In genomic region chr17:74417178-74418045, GRCh38 we compare ENCODE assay signal across 9 cellular contexts. TPM values are rescaled to one million over a fixed set of nuclear protein-coding genes. Genes with fewer than 3 reads are reported as not detected.
DNase-seq lines count a peak whose midpoint lies in the region; ATAC-seq and TF ChIP-seq lines count a peak whose summit lies in the region.
"Had no signal": no experiment of that assay in that cellular context is flagged by ENCODE, and none has a peak within 500 bp of the region (broad histone marks: within the 10 kb centered on the region; RNA-seq: fewer than 3 reads in every experiment).

No MANE protein-coding gene starts in this region.

- H3K27me3 ChIP-seq in RWPE2 (ENCODE audit: insufficient read depth, poor library complexity, severe bottlenecking): no peaks in the 10 kb centered on the region
- peaks cover under 1% of the 10 kb centered on the region for H3K27me3 ChIP-seq in trophoblast cell (ENCODE audit: insufficient read depth, low read length)

- no peak overlapping the region for H3K4ac ChIP-seq in trophoblast cell (ENCODE audit: low read depth, low read length)

- no peak overlapping the region for H2BK5ac ChIP-seq in trophoblast cell (ENCODE audit: low read depth, low read length, poor library complexity)

- TF ChIP-seq CTCF in RWPE2 (IDR thresholded peaks at IDR 0.05; ENCODE audit: poor library complexity, severe bottlenecking): no peak

- H3K79me1 ChIP-seq in trophoblast cell (ENCODE audit: low read length): no peaks in the 10 kb centered on the region

- intact Hi-C loops in activated T-helper 2 cell treated with anti-CD3 and anti-CD28 coated beads, Interferon-gamma antibody, Interleukin-2, Interleukin-4, amounts not matched to agents 10 μg/mL and 5 μg/mL and 100 μg/mL, durations not matched to agents 14 hours and 24 hours and 36 hours (cut with micrococcal nuclease): no loop called here

- no peak overlapping the region for H3K23ac ChIP-seq in trophoblast cell (ENCODE audit: low read length)

- peak; percentile 42 for DNase-seq in NK-92 treated with Interleukin-12 subunit alpha and Interleukin-12 subunit beta, amount 100 ng/mL, for 24 hours (lab: John Stamatoyannopoulos, UW)
- no peak for DNase-seq in NK-92 (lab: John Stamatoyannopoulos, UW; ENCODE audit: unreplicated experiment)
- no peak for DNase-seq in RWPE2 (ENCODE audit: low spot score)
- peak; percentile 54 to 57 for DNase-seq in trophoblast cell
- no peak for DNase-seq in mucosa of gallbladder (ENCODE audit: low spot score)
- no peak for DNase-seq in activated T-helper 2 cell treated with anti-CD3 and anti-CD28 coated beads, Interferon-gamma antibody, Interleukin-2, Interleukin-4, amounts not matched to agents 10 μg/mL and 5 μg/mL and 100 μg/mL, durations not matched to agents 14 hours and 24 hours and 36 hours (ENCODE audit: low spot score)
- no peak for DNase-seq in activated gamma-delta T cell (lab: John Stamatoyannopoulos, UW)

- no peaks in the 10 kb centered on the region for H3K9me3 Mint-ChIP-seq in activated T-helper 2 cell treated with anti-CD3 and anti-CD28 coated beads, Interferon-gamma antibody, Interleukin-2, Interleukin-4, amounts not matched to agents 10 μg/mL and 5 μg/mL and 100 μg/mL, durations not matched to agents 14 hours and 24 hours and 36 hours

- H4K12ac ChIP-seq in trophoblast cell (ENCODE audit: low read depth, low read length): no peak overlapping the region

- H3K27ac ChIP-seq in RWPE2 (ENCODE audit: poor library complexity, severe bottlenecking) (no peak overlapping the region), trophoblast cell (ENCODE audit: low read depth, low read length) (no peak overlapping the region)

- H3K36me3 ChIP-seq in RWPE2 (ENCODE audit: low read depth) (no peaks in the 10 kb centered on the region), trophoblast cell (ENCODE audit: control insufficient read depth in 1 of 2, insufficient read depth in 2 of 2, low read length in 2 of 2) (no peaks in the 10 kb centered on the region)

- H3K27me3 Mint-ChIP-seq in activated T-helper 2 cell treated with anti-CD3 and anti-CD28 coated beads, Interferon-gamma antibody, Interleukin-2, Interleukin-4, amounts not matched to agents 10 μg/mL and 5 μg/mL and 100 μg/mL, durations not matched to agents 14 hours and 24 hours and 36 hours (ENCODE audit: low read depth): peaks cover 5% of the 10 kb centered on the region

- no peak overlapping the region for H3K9ac ChIP-seq in trophoblast cell (ENCODE audit: low read length)

- H3K4me1 Mint-ChIP-seq in activated T-helper 2 cell treated with anti-CD3 and anti-CD28 coated beads, Interferon-gamma antibody, Interleukin-2, Interleukin-4, amounts not matched to agents 10 μg/mL and 5 μg/mL and 100 μg/mL, durations not matched to agents 14 hours and 24 hours and 36 hours (ENCODE audit: low read depth): peaks cover 4% of the 10 kb centered on the region

- no peak overlapping the region for H2BK12ac ChIP-seq in trophoblast cell (ENCODE audit: low read length)

- no peaks in the 10 kb centered on the region for H3K36me3 Mint-ChIP-seq in activated T-helper 2 cell treated with anti-CD3 and anti-CD28 coated beads, Interferon-gamma antibody, Interleukin-2, Interleukin-4, amounts not matched to agents 10 μg/mL and 5 μg/mL and 100 μg/mL, durations not matched to agents 14 hours and 24 hours and 36 hours (ENCODE audit: low read depth)

- no CpG with 5 or more reads among the region's 12 CpGs for WGBS in trophoblast cell (ENCODE audit: extremely low coverage, insufficient coverage, insufficient read length)

- no peak overlapping the region for H3K14ac ChIP-seq in trophoblast cell (ENCODE audit: low read length)

- H3K4me3 ChIP-seq in RWPE2 (ENCODE audit: severe bottlenecking): no peak overlapping the region
- no peak overlapping the region for H3K4me3 ChIP-seq in trophoblast cell (ENCODE audit: low read depth, low read length)

- H3K4me2 ChIP-seq in trophoblast cell (ENCODE audit: low read length): no peak overlapping the region

- H3K18ac ChIP-seq in trophoblast cell (ENCODE audit: low read length): no peak overlapping the region

- H3K9me3 ChIP-seq in RWPE2 (ENCODE audit: severe bottlenecking) (no peaks in the 10 kb centered on the region), trophoblast cell (ENCODE audit: insufficient read depth, low read depth, low read length) (no peaks in the 10 kb centered on the region)

- H4K91ac ChIP-seq in trophoblast cell (ENCODE audit: low read depth, low read length): no peak overlapping the region

- H2AFZ ChIP-seq in trophoblast cell (ENCODE audit: insufficient read depth, low read length, poor library complexity): no peak overlapping the region

- H2AK5ac ChIP-seq in trophoblast cell (ENCODE audit: low read length): no peak overlapping the region

- H3K79me2 ChIP-seq in trophoblast cell (ENCODE audit: control insufficient read depth, insufficient read depth, low read length, poor library complexity): no peaks in the 10 kb centered on the region

- ATAC-seq in HG02678 (IDR thresholded peaks at IDR 0.05; ENCODE audit: unreplicated experiment) (peak; percentile 84), RWPE2 (ENCODE audit: low read depth) (peak; percentile 95)

- H3K27ac Mint-ChIP-seq in activated T-helper 2 cell treated with anti-CD3 and anti-CD28 coated beads, Interferon-gamma antibody, Interleukin-2, Interleukin-4, amounts not matched to agents 10 μg/mL and 5 μg/mL and 100 μg/mL, durations not matched to agents 14 hours and 24 hours and 36 hours: no peak overlapping the region

- no peak overlapping the region for H4K8ac ChIP-seq in trophoblast cell (ENCODE audit: low read depth, low read length)

- H3K4me1 ChIP-seq in RWPE2 (ENCODE audit: insufficient read depth, poor library complexity, severe bottlenecking): peaks cover 3% of the 10 kb centered on the region
- H3K4me1 ChIP-seq in trophoblast cell (ENCODE audit: control insufficient read depth in 1 of 2, insufficient read depth in 2 of 2, low read length in 2 of 2): peaks cover 7 to 11% of the 10 kb centered on the region in 2 experiments

- H2BK120ac ChIP-seq in trophoblast cell (ENCODE audit: insufficient read depth, low read length, poor library complexity): no peak overlapping the region

- no peak overlapping the region for H3K4me3 Mint-ChIP-seq in activated T-helper 2 cell treated with anti-CD3 and anti-CD28 coated beads, Interferon-gamma antibody, Interleukin-2, Interleukin-4, amounts not matched to agents 10 μg/mL and 5 μg/mL and 100 μg/mL, durations not matched to agents 14 hours and 24 hours and 36 hours (ENCODE audit: low read depth)

RNA-seq across cellular contexts. Expression of gene GPRC5C, which starts 14.5 kb away (rescaled TPM):
- polyA plus RNA-seq in trophoblast cell (2013): 26.2 and 26.4 TPM in 2 replicates
- 148 TPM for total RNA-seq in mucosa of gallbladder
- total RNA-seq in activated T-helper 2 cell treated with anti-CD3 and anti-CD28 coated beads, Interferon-gamma antibody, Interleukin-2, Interleukin-4, amounts not matched to agents 10 μg/mL and 5 μg/mL and 100 μg/mL, durations not matched to agents 14 hours and 24 hours and 36 hours: 0.44 and 0.89 TPM in 2 replicates

RNA-seq across cellular contexts. Expression of gene CD300A, which starts 49.0 kb away (rescaled TPM):
- polyA plus RNA-seq in trophoblast cell (2013): 0.26 and 0.30 TPM in 2 replicates
- 15.2 TPM for total RNA-seq in mucosa of gallbladder
- total RNA-seq in activated T-helper 2 cell treated with anti-CD3 and anti-CD28 coated beads, Interferon-gamma antibody, Interleukin-2, Interleukin-4, amounts not matched to agents 10 μg/mL and 5 μg/mL and 100 μg/mL, durations not matched to agents 14 hours and 24 hours and 36 hours: 16.6 and 16.7 TPM in 2 replicates
- polyA plus RNA-seq: AG04450 had no signal

RNA-seq across cellular contexts. Expression of gene GPR142, which starts 50.1 kb away (rescaled TPM):
- not detected in 2 replicates for polyA plus RNA-seq in trophoblast cell (2013)
- total RNA-seq in mucosa of gallbladder: 0.20 TPM
- not detected in 2 replicates for total RNA-seq in activated T-helper 2 cell treated with anti-CD3 and anti-CD28 coated beads, Interferon-gamma antibody, Interleukin-2, Interleukin-4, amounts not matched to agents 10 μg/mL and 5 μg/mL and 100 μg/mL, durations not matched to agents 14 hours and 24 hours and 36 hours
- polyA plus RNA-seq: AG04450 had no signal

RNA-seq across cellular contexts. Expression of gene BTBD17, which starts 55.7 kb away (rescaled TPM):
- not detected in 2 replicates for polyA plus RNA-seq in trophoblast cell (2013)
- total RNA-seq in mucosa of gallbladder: not detected
- total RNA-seq in activated T-helper 2 cell treated with anti-CD3 and anti-CD28 coated beads, Interferon-gamma antibody, Interleukin-2, Interleukin-4, amounts not matched to agents 10 μg/mL and 5 μg/mL and 100 μg/mL, durations not matched to agents 14 hours and 24 hours and 36 hours: not detected in 2 replicates
- polyA plus RNA-seq: AG04450 had no signal

Comparison
In these comparisons a context has a peak if more than half of its experiments do, and no peak if none do; other contexts are left out.
1. DNase-seq: peak in NK-92 treated with Interleukin-12 subunit alpha and Interleukin-12 subunit beta, amount 100 ng/mL, for 24 hours (single experiment) and trophoblast cell (2 of 2); none in NK-92 (single experiment), RWPE2 (single experiment), mucosa of gallbladder (single experiment), activated T-helper 2 cell treated with anti-CD3 and anti-CD28 coated beads, Interferon-gamma antibody, Interleukin-2, Interleukin-4, amounts not matched to agents 10 μg/mL and 5 μg/mL and 100 μg/mL, durations not matched to agents 14 hours and 24 hours and 36 hours (single experiment) and activated gamma-delta T cell (single experiment).
2. RNA of gene GPRC5C, which starts 14.5 kb away (total RNA-seq): 148 TPM in mucosa of gallbladder (single experiment); 0.44 to 0.89 TPM in activated T-helper 2 cell treated with anti-CD3 and anti-CD28 coated beads, Interferon-gamma antibody, Interleukin-2, Interleukin-4, amounts not matched to agents 10 μg/mL and 5 μg/mL and 100 μg/mL, durations not matched to agents 14 hours and 24 hours and 36 hours; every median in the first group is over 10 times any median in the second.